ENCODE assay signal across 11 cellular contexts in genomic region chr12:2283910-2284309, GRCh38.
DNase-seq lines count a peak whose midpoint lies in the region; ATAC-seq and TF ChIP-seq lines count a peak whose summit lies in the region.
"Had no signal": no experiment of that assay in that cellular context is flagged by ENCODE, and none has a peak within 500 bp of the region (broad histone marks: within the 10 kb centered on the region; RNA-seq: fewer than 3 reads in every experiment).

No MANE protein-coding gene starts in this region.

- H3K36me3 ChIP-seq in SK-N-MC (ENCODE audit: insufficient read depth, low read length) (0 out of 2 replicates have a peak, but pooled peaks cover 3% of the 10 kb centered on the region), skeletal muscle tissue (ENCODE audit: control insufficient read depth in 3 of 3, insufficient read depth in 3 of 3, low read length in 3 of 3) (no peaks in the 10 kb centered on the region)
- H3K36me3 ChIP-seq: neutrophil had no signal

- intact Hi-C loops in cardiac septum (cut with DNase I) = loop anchor here (5.0 to 10.0 kb wide), 4 partner anchors 122 to 489 kb away; no protein-coding TSS in a partner anchor

- H3K9me3 ChIP-seq in SK-N-MC (ENCODE audit: low read depth, low read length) (no peaks in the 10 kb centered on the region; the same call in 1 of the 2 replicates), skeletal muscle tissue (ENCODE audit: control insufficient read depth in 3 of 3, low read length in 3 of 3) (no peaks in the 10 kb centered on the region)
- H3K9me3 ChIP-seq: neutrophil had no signal

- DNase-seq in GDM1 (lab: John Stamatoyannopoulos, UW) = peak; percentile 47
- no peak for DNase-seq in SK-N-MC (ENCODE audit: low read depth, low spot score)
- DNase-seq in cardiac septum (ENCODE audit: low spot score) = peak; percentile 72
- DNase-seq in NCI-H226 = no peak
- DNase-seq in kidney tubule cell (ENCODE audit: low spot score) = no peak
- no peak for DNase-seq in NCI-H146 (lab: John Stamatoyannopoulos, UW)
- DNase-seq: activated CD4-positive, alpha-beta T cell treated with anti-CD3 and anti-CD28 coated beads for 48 hours; glutamatergic neuron had no signal

- peak overlapping the region; percentile 99 for H3K27ac ChIP-seq in SK-N-MC
- H3K27ac ChIP-seq in skeletal muscle tissue (ENCODE audit: low read depth, low read length) = peak overlapping the region; percentile 59
- H3K27ac ChIP-seq: neutrophil had no signal

- H3K4me3 ChIP-seq in SK-N-MC = peak overlapping the region; percentile 69
- no peak overlapping the region for H3K4me3 ChIP-seq in skeletal muscle tissue (ENCODE audit: low read length in 3 of 3)

- ATAC-seq in GM18505 (IDR thresholded peaks at IDR 0.05; ENCODE audit: unreplicated experiment) = no peak

- H3K9ac ChIP-seq in SK-N-MC (ENCODE audit: insufficient read length) = peak overlapping the region; percentile 67
- H3K9ac ChIP-seq in skeletal muscle tissue (ENCODE audit: low read depth in 1 of 3, low read length in 3 of 3) = no peak overlapping the region

- TF ChIP-seq POLR2A in GM18505 (IDR thresholded peaks at IDR 0.05; ENCODE audit: borderline replicate concordance, extremely low read depth, insufficient read depth, insufficient read length) = no peak

- peaks cover 34 to 44% (median 36%) of the 10 kb centered on the region in 3 donors for H3K4me1 ChIP-seq in skeletal muscle tissue (ENCODE audit: control insufficient read depth in 3 of 3, insufficient read depth in 3 of 3, low read length in 3 of 3)

- H3K27me3 ChIP-seq in skeletal muscle tissue (ENCODE audit: control insufficient read depth in 3 of 3, insufficient read depth in 3 of 3, low read length in 3 of 3) = peaks cover 3 to 28% (median 10%) of the 10 kb centered on the region in 3 donors
- H3K27me3 ChIP-seq: neutrophil had no signal

Comparison
In these comparisons a context has a peak if more than half of its experiments do, and no peak if none do; other contexts are left out.
1. DNase-seq: peak in GDM1 (single experiment) and cardiac septum (single experiment); none in SK-N-MC (single experiment), NCI-H226 (single experiment), kidney tubule cell (single experiment) and NCI-H146 (single experiment).